In the genomic region with DNA sequence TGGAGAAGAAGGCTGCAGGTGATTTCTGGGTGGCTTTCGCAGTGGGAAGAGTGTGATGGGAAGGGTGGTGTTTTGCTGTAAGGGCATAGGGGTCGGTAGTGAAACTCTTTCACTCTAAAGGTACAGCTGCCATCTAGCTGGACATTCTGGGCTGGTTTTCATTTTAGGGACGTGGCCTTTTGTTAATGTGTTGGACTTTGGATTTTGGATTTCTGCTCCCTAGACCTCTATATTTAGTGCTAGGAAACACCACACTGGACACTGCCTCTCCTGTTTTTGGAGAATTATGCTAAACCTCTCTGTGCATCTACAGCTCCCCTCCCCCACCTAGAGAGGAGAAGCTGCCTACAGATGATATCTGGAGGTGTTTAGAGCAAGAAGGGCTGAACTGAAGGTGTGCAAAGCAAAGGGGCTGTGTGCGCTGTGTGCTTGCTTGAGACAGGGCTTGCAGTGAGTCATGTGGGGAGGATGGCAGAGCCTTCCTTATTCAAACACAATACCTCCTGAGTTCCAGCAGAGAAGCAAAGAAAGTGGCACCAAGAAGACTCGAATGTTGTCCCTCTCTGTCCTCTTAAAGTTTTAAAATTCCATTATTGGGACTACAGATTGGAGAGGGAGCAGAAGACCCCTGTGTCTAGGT, we compare ENCODE assay signal across 10 cellular contexts. TPM values are rescaled to one million over a fixed set of nuclear protein-coding genes. Genes with fewer than 3 reads are reported as not detected.
A peak's percentile ranks its signal among the peaks of the same experiment; 100 is the strongest.
DNase-seq lines count a peak whose midpoint lies in the region; ATAC-seq and TF ChIP-seq lines count a peak whose summit lies in the region.
"Had no signal": no experiment of that assay in that cellular context is flagged by ENCODE, and none has a peak within 500 bp of the region (broad histone marks: within the 10 kb centered on the region; RNA-seq: fewer than 3 reads in every experiment).

No MANE protein-coding gene starts in this region.

- BruUV-seq in MCF 10A (replicated peaks; lab: Mats Ljungman, UMichigan), result no TSS peak

- H3K9ac ChIP-seq in mesenchymal stem cell (ENCODE audit: low read length), result no peak overlapping the region

- no peak overlapping the region for H3K23ac ChIP-seq in mesenchymal stem cell (ENCODE audit: low read length in 2 of 2)

- 100% methylated on average over 2 of the region's 5 CpGs for WGBS in mesenchymal stem cell
- WGBS in upper lobe of left lung, 2 donors, result 59 to 60% methylated on average over 1 to 5 of the region's 5 CpGs

- TF ChIP-seq EP300 in upper lobe of left lung (IDR thresholded peaks at IDR 0.05), result no peak

- ATAC-seq in upper lobe of left lung (ENCODE audit: low FRiP score in 2 of 2), result no peak

- peak overlapping the region; percentile 58 to 73 (median 60) for H3K4me3 ChIP-seq in breast epithelium
- peak overlapping the region; percentile 75 for H3K4me3 ChIP-seq in coronary artery
- no peak overlapping the region for H3K4me3 ChIP-seq in mesenchymal stem cell (ENCODE audit: insufficient read depth in 1 of 2, low read depth in 1 of 2, low read length in 2 of 2)
- H3K4me3 ChIP-seq in upper lobe of left lung, result peak overlapping the region in 3 of 4 donors; percentile 53 to 66 (median 58)

- H2BK12ac ChIP-seq in mesenchymal stem cell (ENCODE audit: low read length in 2 of 2), result no peak overlapping the region

- TF ChIP-seq CTCF in breast epithelium (IDR thresholded peaks at IDR 0.05) (no peak), MCF 10A (IDR thresholded peaks at IDR 0.05; ENCODE audit: unreplicated experiment) (no peak), coronary artery (IDR thresholded peaks at IDR 0.05) (no peak), upper lobe of left lung (IDR thresholded peaks at IDR 0.05) (no peak)

- no peaks in the 10 kb centered on the region for H3K9me3 ChIP-seq in breast epithelium
- no peaks in the 10 kb centered on the region for H3K9me3 ChIP-seq in mesenchymal stem cell (ENCODE audit: control insufficient read depth, low read length)
- no peaks in the 10 kb centered on the region for H3K9me3 ChIP-seq in upper lobe of left lung

- H3K27me3 ChIP-seq in breast epithelium (peaks cover 0 to 66% of the 10 kb centered on the region in 2 donors), mesenchymal stem cell (ENCODE audit: control insufficient read depth in 1 of 2, insufficient read depth in 1 of 2, low read length in 2 of 2) (peaks cover 0 to 40% of the 10 kb centered on the region in 2 experiments), upper lobe of left lung (no peaks in the 10 kb centered on the region)

- peak overlapping the region; percentile 75 for H3K4me2 ChIP-seq in mesenchymal stem cell (ENCODE audit: low read length, poor library complexity, severe bottlenecking)

- H2BK5ac ChIP-seq in mesenchymal stem cell (ENCODE audit: low read depth, low read length, poor library complexity, severe bottlenecking), result no peak overlapping the region

- no peak overlapping the region for H4K91ac ChIP-seq in mesenchymal stem cell (ENCODE audit: low read length)

- no peaks in the 10 kb centered on the region for H3K4me1 Mint-ChIP-seq in MCF 10A (ENCODE audit: insufficient read depth, unreplicated experiment)

- no peak overlapping the region for H4K8ac ChIP-seq in mesenchymal stem cell (ENCODE audit: low read length)

- intact Hi-C loops in breast epithelium (cut with DNase I; ENCODE audit: low total_unique reads), result no loop called here
- intact Hi-C loops in MCF 10A (cut with micrococcal nuclease), result no loop called here

- H3K36me3 ChIP-seq in breast epithelium, result no peaks in the 10 kb centered on the region
- no peaks in the 10 kb centered on the region for H3K36me3 ChIP-seq in mesenchymal stem cell (ENCODE audit: control insufficient read depth in 1 of 2, insufficient read depth in 2 of 2, low read depth in 1 of 2, low read length in 2 of 2)
- H3K36me3 ChIP-seq in upper lobe of left lung, result no peaks in the 10 kb centered on the region

- H3K36me3 Mint-ChIP-seq in MCF 10A (ENCODE audit: insufficient read depth, unreplicated experiment), result no peaks in the 10 kb centered on the region

- peak overlapping the region in 1 of 2 experiments; percentile 12 for H3K18ac ChIP-seq in mesenchymal stem cell (ENCODE audit: low read depth in 1 of 2, low read length in 2 of 2)

- H2AFZ ChIP-seq in mesenchymal stem cell (ENCODE audit: low read depth, low read length), result no peak overlapping the region

- no peak for DNase-seq in breast epithelium (ENCODE audit: low spot score in 2 of 2)
- DNase-seq in MCF 10A (ENCODE audit: unreplicated experiment), result no peak
- no peak for DNase-seq in coronary artery (ENCODE audit: low spot score)
- DNase-seq in mesenchymal stem cell, result no peak
- DNase-seq in upper lobe of left lung, result no peak
- DNase-seq in NCI-H2107 treated with DMSO at 0.1 percent for 48 hours (lab: John Stamatoyannopoulos, UW; ENCODE audit: unreplicated experiment), result no peak
- no peak for DNase-seq in amniotic stem cell (lab: John Stamatoyannopoulos, UW)
- DNase-seq in cerebellum (ENCODE audit: low spot score), result no peak
- DNase-seq: activated T-cell treated with anti-CD3 and anti-CD28 coated beads for 4 hours, DMS79 had no signal

- H2BK120ac ChIP-seq in mesenchymal stem cell (ENCODE audit: low read depth, low read length), result no peak overlapping the region

- H3K27me3 Mint-ChIP-seq in MCF 10A (ENCODE audit: insufficient read depth, unreplicated experiment), result peaks cover 32% of the 10 kb centered on the region

- TF ChIP-seq POLR2A in breast epithelium (IDR thresholded peaks at IDR 0.05), result no peak
- no peak for TF ChIP-seq POLR2A in upper lobe of left lung (IDR thresholded peaks at IDR 0.05)

- H3K4ac ChIP-seq in mesenchymal stem cell (ENCODE audit: low read depth in 1 of 2, low read length in 2 of 2), result no peak overlapping the region

- no peak overlapping the region for H3K4me3 Mint-ChIP-seq in MCF 10A (ENCODE audit: unreplicated experiment)

- H2AK5ac ChIP-seq in mesenchymal stem cell (ENCODE audit: low read length, severe bottlenecking), result no peak overlapping the region

- no peaks in the 10 kb centered on the region for H3K9me3 Mint-ChIP-seq in MCF 10A (ENCODE audit: unreplicated experiment)

- H3K27ac ChIP-seq in breast epithelium (peak overlapping the region in 1 of 2 donors; percentile 30), coronary artery (peak overlapping the region in 1 of 2 donors; percentile 78), mesenchymal stem cell (ENCODE audit: low read length, poor library complexity, severe bottlenecking) (no peak overlapping the region), upper lobe of left lung (peak overlapping the region; percentile 85 to 91 (median 88))

- CTCF ChIA-PET in MCF 10A (lab: Yijun Ruan, JAX), result interaction anchor here (0.5 to 2.1 kb wide), 4 partner anchors 15 to 433 kb away, joined by 3 to 7 read pairs (median 4); no protein-coding TSS in a partner anchor

- no peak overlapping the region for H3K27ac Mint-ChIP-seq in MCF 10A (ENCODE audit: low read depth, unreplicated experiment)

- H2BK15ac ChIP-seq in mesenchymal stem cell (ENCODE audit: low read depth, poor library complexity, severe bottlenecking), result no peak overlapping the region

- H3K14ac ChIP-seq in mesenchymal stem cell (ENCODE audit: low read length in 2 of 2), result no peak overlapping the region

- no peaks in the 10 kb centered on the region for H3K4me1 ChIP-seq in breast epithelium
- peaks cover 33% of the 10 kb centered on the region for H3K4me1 ChIP-seq in mesenchymal stem cell (ENCODE audit: control insufficient read depth, insufficient read depth, low read depth, low read length)
- peaks cover 0 to 45% (median 17%) of the 10 kb centered on the region in 4 donors for H3K4me1 ChIP-seq in upper lobe of left lung

- POLR2A ChIA-PET in MCF 10A (lab: Yijun Ruan, JAX), result no interaction called here

- peaks cover 2% of the 10 kb centered on the region for H3K79me1 ChIP-seq in mesenchymal stem cell (replicated peaks; ENCODE audit: low read length, poor library complexity, severe bottlenecking)

RNA-seq across cellular contexts. Expression of a gene that starts 47.9 kb away (rescaled TPM):
- total RNA-seq in breast epithelium (10 to 100 TPM in 1 of 3 donors, 1 to 10 TPM in 2; 6.4 to 18.7 (median 9.2) TPM), MCF 10A (2022) (0.37 and 1.0 TPM in 2 replicates), upper lobe of left lung (10 to 100 TPM; 13.9 to 43.1 (median 25.8) TPM), cerebellum (3.7 TPM)
- 0.19 TPM for polyA plus RNA-seq in mesenchymal stem cell (2013, experiment 1 of 2)
- polyA plus RNA-seq in mesenchymal stem cell (2013, experiment 2 of 2), result 0.18 TPM

Comparison
In these comparisons a context has a peak if more than half of its experiments do, and no peak if none do; other contexts are left out.
1. H3K4me3 ChIP-seq: peak in breast epithelium (3 of 3), coronary artery (single experiment) and upper lobe of left lung (3 of 4); none in mesenchymal stem cell (0 of 2).